8 cellular contexts compared by ENCODE assay signal in the genomic region with DNA sequence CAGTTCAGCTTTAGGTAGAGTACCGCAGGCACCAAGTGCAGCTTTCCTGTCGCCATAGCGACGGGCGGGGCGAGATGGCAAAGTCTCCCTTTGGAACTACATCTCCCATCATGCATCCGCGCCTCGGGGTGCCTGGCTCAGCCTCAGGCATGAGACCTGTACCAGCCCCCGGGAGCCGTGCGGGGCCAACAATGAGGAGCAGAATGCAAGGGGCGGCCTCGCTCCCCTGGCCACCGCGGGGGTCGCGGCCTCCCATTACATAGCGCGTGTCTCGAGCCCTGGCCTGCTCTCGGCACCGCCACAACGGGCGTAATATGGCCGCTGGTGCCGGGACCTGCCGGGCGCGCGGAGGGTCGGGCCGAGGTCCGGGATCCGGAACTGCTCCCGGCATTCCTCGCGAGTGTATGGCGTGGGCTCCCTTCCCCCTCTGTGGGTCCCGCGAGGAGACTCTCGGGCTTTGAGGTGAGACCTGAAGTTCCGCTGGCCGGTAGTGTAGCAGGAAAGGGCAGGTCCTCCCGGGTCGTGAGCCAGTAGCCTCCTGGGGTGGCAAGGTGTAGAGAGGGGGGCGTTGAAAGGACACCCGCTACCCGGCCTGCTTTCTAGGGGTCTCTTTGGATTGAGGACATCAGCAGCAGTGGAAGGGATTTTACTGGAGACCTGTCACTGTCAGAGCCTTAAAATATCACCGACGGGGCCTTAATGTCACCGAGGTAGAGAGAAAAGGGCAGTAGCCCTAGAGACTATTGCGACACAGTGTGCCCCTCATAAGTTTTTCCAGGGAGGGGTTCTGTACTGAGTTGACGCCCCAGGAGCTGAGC. TPM values are rescaled to one million over a fixed set of nuclear protein-coding genes. Genes with fewer than 3 reads are reported as not detected.
A peak's percentile ranks its signal among the peaks of the same experiment; 100 is the strongest.
DNase-seq lines count a peak whose midpoint lies in the region; ATAC-seq and TF ChIP-seq lines count a peak whose summit lies in the region.

Gene THTPA (plus strand): TSS at position 390 of the 818 bp plus-strand sequence. CDS start 487 bp downstream, outside the sequence.

- peak; percentile 83 for TF ChIP-seq POLR2A in GM18505 (IDR thresholded peaks at IDR 0.05; ENCODE audit: borderline replicate concordance, extremely low read depth, insufficient read depth, insufficient read length)

- DNase-seq in NCI-H187 (lab: John Stamatoyannopoulos, UW) (peak; percentile 81 to 86), anterior cingulate cortex (lab: John Stamatoyannopoulos, UW) (peak; percentile 51 to 98 (median 91)), hepatic stellate cell (ENCODE audit: low spot score) (peak; percentile 97), retina (peak; percentile 97), cortex of kidney (lab: John Stamatoyannopoulos, UW) (no peak)

- intact Hi-C loops in T-helper 2 cell treated with Interferon-gamma antibody and Interleukin-4, amounts not matched to agents 100 ng/mL and 5 ng/mL, for 36 hours (cut with micrococcal nuclease), result loop anchor here (1.0 to 10.0 kb wide), 4 partner anchors 11 to 539 kb away; partner anchors contain the start of genes ACIN1, AP1G2, C14orf119 and NGDN

- ATAC-seq in GM18505 (IDR thresholded peaks at IDR 0.05; ENCODE audit: unreplicated experiment) (peak; percentile 81), HG02943 (IDR thresholded peaks at IDR 0.05; ENCODE audit: low read depth, unreplicated experiment) (peak; percentile 82)

RNA-seq across cellular contexts. Expression of gene THTPA, which starts in this region (rescaled TPM):
- 10.9 and 19.9 TPM in 2 replicates for total RNA-seq in T-helper 2 cell treated with Interferon-gamma antibody and Interleukin-4, amounts not matched to agents 100 ng/mL and 5 ng/mL, for 36 hours
